ENCODE assay signal across 24 cellular contexts in the genomic region with DNA sequence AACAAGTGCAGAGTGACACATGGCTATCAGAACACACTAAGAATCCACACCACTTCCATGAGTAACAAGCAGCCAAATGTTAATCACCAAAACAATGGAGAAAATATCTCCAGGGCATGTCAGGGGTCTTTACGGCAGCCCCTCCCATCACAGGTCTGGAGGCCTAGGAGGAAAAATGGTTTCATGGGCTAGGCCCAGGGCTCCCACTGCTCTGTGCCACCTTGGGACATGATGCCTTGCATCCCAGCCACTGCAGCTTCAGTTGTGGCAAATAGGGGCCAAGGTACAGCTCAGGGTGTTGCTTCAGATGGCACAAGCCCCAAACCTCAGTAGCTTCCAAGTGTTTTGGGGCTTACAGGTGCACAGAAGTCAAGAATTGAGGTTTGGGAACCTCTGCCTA.
A peak's percentile ranks its signal among the peaks of the same experiment; 100 is the strongest.
DNase-seq lines count a peak whose midpoint lies in the region; FAIRE-seq and TF ChIP-seq lines count a peak whose summit lies in the region.
"Had no signal": no experiment of that assay in that cellular context is flagged by ENCODE, and none has a peak within 500 bp of the region (broad histone marks: within the 10 kb centered on the region; RNA-seq: fewer than 3 reads in every experiment).

No MANE protein-coding gene starts in this region.

- H3K23ac ChIP-seq in H1 (ENCODE audit: insufficient read length) = no peak overlapping the region

- no peak overlapping the region for H3K4me2 ChIP-seq in H1 (ENCODE audit: insufficient read depth in 1 of 2, low read depth in 2 of 2, low read length in 2 of 2)
- H3K4me2 ChIP-seq: BLaER1 had no signal

- no peak for TF ChIP-seq CTCF in H1 (IDR thresholded peaks at IDR 0.05; ENCODE audit: control extremely low read depth in 1 of 3, insufficient read depth in 1 of 3, low read depth in 1 of 3, low read length in 3 of 3)

- 0 out of 2 replicates have a peak overlapping the region, but pooled peaks have one; percentile 18 for H2BK15ac ChIP-seq in H1 (ENCODE audit: low read length)

- no peak overlapping the region for H3K18ac ChIP-seq in H1 (ENCODE audit: extremely low read depth, low read length)

- H2BK120ac ChIP-seq in H1 (replicated peaks; ENCODE audit: low read depth, low read length) = no peak overlapping the region

- POLR2A ChIA-PET in H1 (lab: Charles Lee; ENCODE audit: partially characterized antibody) = no interaction called here

- peaks cover 0 to 5% (median 3%) of the 10 kb centered on the region in 4 experiments; a peak in 4 of 7 replicates for H3K4me1 ChIP-seq in H1 (replicated peaks in 1 of 4; ENCODE audit: control insufficient read depth in 3 of 4, insufficient read depth in 4 of 4, low read length in 3 of 4)
- H3K4me1 ChIP-seq: BE2C, BLaER1 had no signal

- H2BK12ac ChIP-seq in H1 (ENCODE audit: low read depth, low read length) = peak overlapping the region; percentile 23; the same call in 1 of the 2 replicates

- H3K4me3 ChIP-seq in H1 (ENCODE audit: extremely low read depth in 1 of 4, insufficient read depth in 2 of 4, low read depth in 3 of 4, low read length in 4 of 4) = no peak overlapping the region; a peak in 1 of 8 replicates
- H3K4me3 ChIP-seq: BLaER1, GM12878 had no signal

- no peak overlapping the region for H2BK20ac ChIP-seq in H1 (ENCODE audit: low read length)

- H3K27me3 ChIP-seq in H1 (replicated peaks in 1 of 4; ENCODE audit: control insufficient read depth in 3 of 4, extremely low read depth in 1 of 4, insufficient read depth in 3 of 4, low read length in 3 of 4) = no peaks in the 10 kb centered on the region
- H3K27me3 ChIP-seq: BE2C, BLaER1 had no signal

- no peak for TF ChIP-seq RAD21 in H1 (IDR thresholded peaks at IDR 0.05 in 1 of 2, conservative IDR thresholded peaks at IDR 0.05 in 1 of 2; ENCODE audit: low read depth in 2 of 2, low read length in 2 of 2)

- DNase-seq in HTR-8/SVneo (ENCODE audit: insufficient read length, low spot score) (no peak), H1 (ENCODE audit: low read depth in 1 of 2, low spot score in 2 of 2) (no peak), H4 (ENCODE audit: low spot score) (no peak), GM12891 (ENCODE audit: insufficient read length, low spot score) (no peak)
- no peak for DNase-seq in activated T-cell treated with anti-CD3 and anti-CD28 coated beads, Interleukin-2, amount 50 U/mL, for 1 hour
- DNase-seq: 8988T; ACHN; BE2C; C1 segment of cervical spinal cord; CD4-positive, alpha-beta memory T cell; CD4-positive, CD25-positive, alpha-beta regulatory T cell; CD8-positive, alpha-beta memory T cell; COR-L47; DMS 273 treated with DMSO at 0.1 percent for 48 hours; DMS153; DMS53; DMS79; DND-41; EL; GDM1 had no signal

- no peaks in the 10 kb centered on the region for H3K23me2 ChIP-seq in H1 (ENCODE audit: low read depth, low read length)

- no peak overlapping the region for H4K5ac ChIP-seq in H1 (ENCODE audit: insufficient read length, low read depth, low read length)

- H3K56ac ChIP-seq in H1 (replicated peaks; ENCODE audit: insufficient read length, low read depth, low read length) = no peak overlapping the region

- H4K8ac ChIP-seq in H1 (ENCODE audit: extremely low read depth, insufficient read depth, low read length) = no peak overlapping the region

- no peak for TF ChIP-seq POLR2A in H1 (IDR thresholded peaks at IDR 0.05; ENCODE audit: control extremely low read depth in 1 of 2, low read depth in 2 of 2, low read length in 2 of 2)
- TF ChIP-seq POLR2A in GM12891 (IDR thresholded peaks at IDR 0.05; ENCODE audit: low read depth, low read length) = no peak

- peaks cover 0 to 6% (median 2%) of the 10 kb centered on the region in 4 experiments; a peak in 2 of 8 replicates for H3K36me3 ChIP-seq in H1 (ENCODE audit: control insufficient read depth in 2 of 4, insufficient read depth in 4 of 4, low read length in 3 of 4)
- H3K36me3 ChIP-seq: BE2C, BLaER1 had no signal

- no peak overlapping the region for H3K9ac ChIP-seq in H1 (replicated peaks in 1 of 4; ENCODE audit: extremely low read depth in 1 of 4, low read depth in 3 of 4, low read length in 3 of 4)
- H3K9ac ChIP-seq: BLaER1 had no signal

- H3K79me1 ChIP-seq in H1 (ENCODE audit: low read depth, low read length) = no peaks in the 10 kb centered on the region

- 89% methylated on average over 1 of the region's 1 CpG; no CpG with 5 or more reads in 1 of the 2 experiments for WGBS in H1 (ENCODE audit: extremely low coverage in 1 of 2, insufficient coverage in 1 of 2, insufficient read length in 1 of 2, insufficient replicate concordance in 2 of 2, low coverage in 1 of 2, low lambda C conversion rate in 2 of 2, missing lambda C conversion rate in 1 of 2), 2 experiments

- H4K20me1 ChIP-seq in H1 (replicated peaks in 1 of 2; ENCODE audit: control insufficient read depth in 1 of 2, insufficient read depth in 2 of 2, low read length in 2 of 2) = no peaks in the 10 kb centered on the region
- H4K20me1 ChIP-seq: BLaER1 had no signal

- no peak overlapping the region for H3K4ac ChIP-seq in H1 (replicated peaks; ENCODE audit: insufficient read length, low read depth, low read length)

- H2AK5ac ChIP-seq in H1 (ENCODE audit: low read depth, low read length) = peak overlapping the region; percentile 75; the same call in 1 of the 2 replicates

- H3K9me3 ChIP-seq in H1 (ENCODE audit: insufficient read depth in 2 of 2, low read depth in 1 of 2, low read length in 1 of 2) = peaks cover 15 to 16% of the 10 kb centered on the region in 2 experiments
- H3K9me3 ChIP-seq: BE2C had no signal

- no peak overlapping the region for H2BK5ac ChIP-seq in H1 (ENCODE audit: low read depth, low read length)

- H2AFZ ChIP-seq in H1 (ENCODE audit: low read length) = no peak overlapping the region

- no peak overlapping the region for H4K91ac ChIP-seq in H1 (replicated peaks; ENCODE audit: insufficient read length, low read length)

- no peak overlapping the region for H3K14ac ChIP-seq in H1 (ENCODE audit: insufficient read length)

- H3K27ac ChIP-seq in H1 (ENCODE audit: low read depth, low read length) = no peak overlapping the region
- H3K27ac ChIP-seq: BLaER1 had no signal

- TF ChIP-seq EP300 in H1 (IDR thresholded peaks at IDR 0.05; ENCODE audit: borderline replicate concordance in 1 of 2, low read depth in 2 of 2, low read length in 2 of 2) = no peak

- FAIRE-seq in HTR-8/SVneo (lab: Jason Lieb, UNC) (peak; percentile 68), H1 (lab: Jason Lieb, UNC) (no peak), GM12891 (lab: Jason Lieb, UNC) (no peak)
- FAIRE-seq: A204.1, GM12878, GM18507 had no signal

- no peaks in the 10 kb centered on the region for H3K79me2 ChIP-seq in H1 (ENCODE audit: control insufficient read depth in 1 of 2, insufficient read depth in 2 of 2, low read length in 2 of 2)

- CTCF ChIA-PET in H1 (lab: Charles Lee; ENCODE audit: partially characterized antibody) = interaction anchor here (0.6 to 2.4 kb wide), 4 partner anchors 11 to 335 kb away, joined by 3 to 11 read pairs (median 5); no protein-coding TSS in a partner anchor

TF ChIP-seq in H1, 55 proteins besides CTCF, POLR2A, EP300 and RAD21 (continues in another document):
- no peak for TF ChIP-seq FOSL1 (IDR thresholded peaks at IDR 0.05; ENCODE audit: insufficient read depth, low read depth, low read length)
- TF ChIP-seq CEBPB (IDR thresholded peaks at IDR 0.05; ENCODE audit: low read depth, low read length) = no peak
- TF ChIP-seq, protein P1, sequence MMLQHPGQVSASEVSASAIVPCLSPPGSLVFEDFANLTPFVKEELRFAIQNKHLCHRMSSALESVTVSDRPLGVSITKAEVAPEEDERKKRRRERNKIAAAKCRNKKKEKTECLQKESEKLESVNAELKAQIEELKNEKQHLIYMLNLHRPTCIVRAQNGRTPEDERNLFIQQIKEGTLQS (IDR thresholded peaks at IDR 0.05; ENCODE audit: insufficient read depth, low read depth, low read length) = no peak
- TF ChIP-seq TAF1 (IDR thresholded peaks at IDR 0.05; ENCODE audit: low read depth, low read length) = no peak
- no peak for TF ChIP-seq SIX5 (IDR thresholded peaks at IDR 0.05; ENCODE audit: low read depth, low read length)
- TF ChIP-seq, protein P2, sequence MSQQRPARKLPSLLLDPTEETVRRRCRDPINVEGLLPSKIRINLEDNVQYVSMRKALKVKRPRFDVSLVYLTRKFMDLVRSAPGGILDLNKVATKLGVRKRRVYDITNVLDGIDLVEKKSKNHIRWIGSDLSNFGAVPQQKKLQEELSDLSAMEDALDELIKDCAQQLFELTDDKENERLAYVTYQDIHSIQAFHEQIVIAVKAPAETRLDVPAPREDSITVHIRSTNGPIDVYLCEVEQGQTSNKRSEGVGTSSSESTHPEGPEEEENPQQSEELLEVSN (IDR thresholded peaks at IDR 0.05) = no peak
- TF ChIP-seq, protein P3, sequence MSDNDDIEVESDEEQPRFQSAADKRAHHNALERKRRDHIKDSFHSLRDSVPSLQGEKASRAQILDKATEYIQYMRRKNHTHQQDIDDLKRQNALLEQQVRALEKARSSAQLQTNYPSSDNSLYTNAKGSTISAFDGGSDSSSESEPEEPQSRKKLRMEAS (IDR thresholded peaks at IDR 0.05) = no peak
- TF ChIP-seq GABPA (IDR thresholded peaks at IDR 0.05; ENCODE audit: borderline replicate concordance, insufficient read depth, low read length) = no peak

TF ChIP-seq in GM12891, 5 proteins besides CTCF, POLR2A, EP300 and RAD21:
- no peak for TF ChIP-seq PAX5 (IDR thresholded peaks at IDR 0.05; ENCODE audit: insufficient read depth, low read length, severe bottlenecking)
- TF ChIP-seq SPI1 (IDR thresholded peaks at IDR 0.05; ENCODE audit: low read depth, low read length) = no peak
- no peak for TF ChIP-seq POU2F2 (IDR thresholded peaks at IDR 0.05; ENCODE audit: low read depth, low read length)
- TF ChIP-seq TAF1 (IDR thresholded peaks at IDR 0.05; ENCODE audit: low read depth, low read length) = no peak
- no peak for TF ChIP-seq POLR2AphosphoS5 (IDR thresholded peaks at IDR 0.05; ENCODE audit: low read depth, low read length)
